ENCODE assay signal across 8 cellular contexts in the genomic region with DNA sequence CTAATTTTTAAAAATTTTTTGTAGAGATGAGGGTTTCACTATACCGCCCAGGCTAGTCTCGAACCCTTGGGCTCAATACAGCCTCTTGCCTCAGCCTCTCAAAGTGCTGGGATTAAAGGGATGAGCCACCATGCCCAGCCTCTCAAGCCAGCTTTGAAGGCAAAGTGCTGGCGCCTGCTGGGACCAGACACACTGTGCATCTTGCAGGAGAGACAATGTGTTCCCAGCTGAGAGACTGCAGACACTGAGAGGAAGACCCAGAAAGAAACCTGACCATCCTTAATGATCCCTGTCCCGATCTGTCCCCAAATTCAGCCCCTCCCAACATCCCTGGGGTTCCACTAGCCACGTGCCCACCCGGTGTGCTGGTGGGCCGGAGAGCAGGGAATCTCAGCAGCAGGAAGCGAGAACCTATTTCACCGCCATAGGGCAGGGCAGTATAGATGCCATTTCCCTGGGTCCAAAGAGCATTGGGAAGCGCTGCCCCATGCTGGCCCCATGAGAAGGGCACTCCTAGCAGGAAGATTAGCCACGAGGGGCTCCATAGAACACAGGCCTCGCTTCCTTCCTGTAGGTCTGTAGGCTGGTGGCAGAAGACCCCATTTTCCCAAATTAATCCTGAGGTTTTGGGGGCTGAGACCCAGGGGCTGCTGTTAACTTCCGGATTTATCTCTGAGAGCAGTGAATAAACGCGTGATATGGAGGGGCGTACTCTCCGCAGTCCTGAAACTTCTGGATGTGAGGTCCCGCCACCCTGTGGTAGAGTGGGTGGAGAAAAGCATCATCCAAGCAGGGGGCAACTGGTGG. TPM values are rescaled to one million over a fixed set of nuclear protein-coding genes. Genes with fewer than 3 reads are reported as not detected.
DNase-seq lines count a peak whose midpoint lies in the region; ATAC-seq, FAIRE-seq and TF ChIP-seq lines count a peak whose summit lies in the region.

No MANE protein-coding gene starts in this region.

- no peak for DNase-seq in activated T-cell treated with anti-CD3 and anti-CD28 coated beads, Interleukin-2, amount 50 U/mL, for 72 hours
- no peak for DNase-seq in activated T-cell treated with anti-CD3 and anti-CD28 coated beads for 4 hours
- peak; percentile 3 for DNase-seq in adipocyte (ENCODE audit: low read depth)
- DNase-seq in HepG2 (ENCODE audit: low spot score), result peak; percentile 71
- DNase-seq in tibial nerve (ENCODE audit: low spot score in 2 of 2), result no peak
- DNase-seq in stimulated activated CD4-positive, alpha-beta T cell treated with anti-CD3 and anti-CD28 coated beads, Interleukin-12 subunit alpha, Interleukin-12 subunit beta, amount 100 ng/mL, for 4 hours, result no peak
- no peak for DNase-seq in NCI-H1436 treated with DMSO at 0.1 percent for 48 hours (lab: John Stamatoyannopoulos, UW)

- ATAC-seq in activated T-cell treated with anti-CD3 and anti-CD28 coated beads, Interleukin-2, amount 50 U/mL, for 72 hours (replicated peaks in 1 of 2), result no peak
- peak; percentile 35 for ATAC-seq in HepG2
- no peak for ATAC-seq in HG02610 (IDR thresholded peaks at IDR 0.05; ENCODE audit: unreplicated experiment)

- no peak for TF ChIP-seq EP300 in HepG2 (IDR thresholded peaks at IDR 0.05; ENCODE audit: low read depth in 2 of 2, low read length in 2 of 2)
- no peak for TF ChIP-seq EP300 in HepG2 (CRISPR knock-in tag; IDR thresholded peaks at IDR 0.05; ENCODE audit: borderline replicate concordance)
- no peak for TF ChIP-seq EP300 in tibial nerve (IDR thresholded peaks at IDR 0.05)

- CTCF ChIA-PET in HepG2 (lab: Yijun Ruan, JAX; ENCODE audit: low intra/inter-chr PET ratio, low total read pairs), result no interaction called here

- peaks cover 4 to 12% of the 10 kb centered on the region in 2 donors for H3K36me3 Mint-ChIP-seq in activated T-cell treated with anti-CD3 and anti-CD28 coated beads, Interleukin-2, amount 50 U/mL, for 72 hours (ENCODE audit: insufficient read depth in 2 of 2)

- H3K9ac ChIP-seq in adipocyte (ENCODE audit: low read length) (peak overlapping the region; percentile 91), HepG2 (ENCODE audit: insufficient read depth, low read depth, low read length) (peak overlapping the region; percentile 96)

- WGBS in HepG2 (ENCODE audit: low lambda C conversion rate), result 82% methylated on average over 3 of the region's 18 CpGs
- WGBS in tibial nerve, 2 donors, result 31% methylated on average over 17 to 18 of the region's 18 CpGs

- peak; percentile 12; the same call in 1 of the 2 replicates for TF ChIP-seq CTCF in HepG2 (CRISPR knock-in tag; IDR thresholded peaks at IDR 0.05)
- no peak for TF ChIP-seq CTCF in tibial nerve (IDR thresholded peaks at IDR 0.05)

- TSS peak; percentile 69 for BruUV-seq in HepG2 (replicated peaks; lab: Mats Ljungman, UMichigan)

- peaks cover 37% of the 10 kb centered on the region for H3K79me2 ChIP-seq in HepG2 (ENCODE audit: insufficient read depth, low read length)

- H3K4me3 ChIP-seq in adipocyte (ENCODE audit: low read length) (peak overlapping the region; percentile 88), HepG2 (replicated peaks in 1 of 3; ENCODE audit: insufficient read depth in 1 of 3, low read depth in 2 of 3, low read length in 3 of 3) (peak overlapping the region; percentile 77 to 89 (median 86)), tibial nerve (peak overlapping the region; percentile 69 to 92 (median 91))

- H3K27ac ChIP-seq in HepG2 (ENCODE audit: extremely low read length, insufficient read depth, low read length) (peak overlapping the region; percentile 95), tibial nerve (peak overlapping the region; percentile 80 to 99 (median 94))

- in situ Hi-C loops in HepG2 (cut with HindIII; ENCODE audit: extremely low pct_ligation_motif_present, low pct_unique_long_range_greater_than_20kb), result no loop called here

- peak overlapping the region; percentile 80 for H3K27ac Mint-ChIP-seq in activated T-cell treated with anti-CD3 and anti-CD28 coated beads, Interleukin-2, amount 50 U/mL, for 72 hours

- H3K36me3 ChIP-seq in adipocyte (ENCODE audit: control insufficient read depth, insufficient read depth, low read length, severe bottlenecking) (peaks cover 30% of the 10 kb centered on the region), HepG2 (replicated peaks in 1 of 2; ENCODE audit: control insufficient read depth in 1 of 2, insufficient read depth in 2 of 2, low read length in 2 of 2) (peaks cover 25 to 36% of the 10 kb centered on the region in 2 experiments), tibial nerve (peaks cover 3 to 36% (median 12%) of the 10 kb centered on the region in 3 donors)

- H3K4me3 Mint-ChIP-seq in activated T-cell treated with anti-CD3 and anti-CD28 coated beads, Interleukin-2, amount 50 U/mL, for 72 hours, result peak overlapping the region; percentile 95

- H3K27me3 ChIP-seq in adipocyte (replicated peaks; ENCODE audit: control insufficient read depth, insufficient read depth, low read length) (no peaks in the 10 kb centered on the region), HepG2 (ENCODE audit: control insufficient read depth in 1 of 2, insufficient read depth in 2 of 2, low read length in 2 of 2) (no peaks in the 10 kb centered on the region; a peak in 1 of 5 replicates), tibial nerve (no peaks in the 10 kb centered on the region)

- H3K4me1 Mint-ChIP-seq in activated T-cell treated with anti-CD3 and anti-CD28 coated beads, Interleukin-2, amount 50 U/mL, for 72 hours (ENCODE audit: low read depth), result peaks cover 44% of the 10 kb centered on the region

- intact Hi-C loops in HepG2 (cut with micrococcal nuclease; ENCODE audit: unreplicated experiment), result loop anchor here (2.0 kb wide), 1 partner anchor 40 kb away; no protein-coding TSS in a partner anchor

- 0 out of 2 replicates have a peak, but pooled peaks have one; percentile 8 for TF ChIP-seq RAD21 in HepG2 (CRISPR knock-in tag; IDR thresholded peaks at IDR 0.05)

- no peaks in the 10 kb centered on the region for H3K9me3 ChIP-seq in adipocyte (ENCODE audit: control insufficient read depth, low read length)
- no peaks in the 10 kb centered on the region for H3K9me3 ChIP-seq in HepG2 (ENCODE audit: low read length)
- no peaks in the 10 kb centered on the region for H3K9me3 ChIP-seq in tibial nerve

- H2AFZ ChIP-seq in HepG2 (ENCODE audit: low read length), result no peak overlapping the region

- peaks cover 11% of the 10 kb centered on the region for H3K4me1 ChIP-seq in adipocyte (ENCODE audit: control insufficient read depth, insufficient read depth, low read length)
- H3K4me1 ChIP-seq in HepG2 (ENCODE audit: insufficient read depth, low read length), result peaks cover 29% of the 10 kb centered on the region
- peaks cover 0 to 32% (median 13%) of the 10 kb centered on the region in 4 donors for H3K4me1 ChIP-seq in tibial nerve

- H3K9me3 Mint-ChIP-seq in activated T-cell treated with anti-CD3 and anti-CD28 coated beads, Interleukin-2, amount 50 U/mL, for 72 hours, result no peaks in the 10 kb centered on the region

- H4K20me1 ChIP-seq in HepG2 (ENCODE audit: insufficient read depth, low read length), result peaks cover 15% of the 10 kb centered on the region; the same call in 1 of the 2 replicates

- no peaks in the 10 kb centered on the region for H3K27me3 Mint-ChIP-seq in activated T-cell treated with anti-CD3 and anti-CD28 coated beads, Interleukin-2, amount 50 U/mL, for 72 hours (ENCODE audit: low read depth)

- H3K4me2 ChIP-seq in HepG2 (ENCODE audit: low read depth, low read length), result peak overlapping the region; percentile 81

- TF ChIP-seq POLR2A in HepG2 (IDR thresholded peaks at IDR 0.05; ENCODE audit: insufficient read depth in 1 of 2, low read depth in 2 of 2, low read length in 2 of 2), result peak; percentile 44 to 79; a peak in 3 of 4 replicates
- no peak for TF ChIP-seq POLR2A in tibial nerve (IDR thresholded peaks at IDR 0.05)

- POLR2A ChIA-PET in HepG2 (lab: Yijun Ruan, JAX), result interaction anchor here (0.7 to 6.9 kb wide), 14 partner anchors 8 to 81 kb away, joined by 3 to 79 read pairs (median 8); partner anchors contain the start of genes FDX2, ICAM1, ICAM4 and ICAM5

- no peak for FAIRE-seq in HepG2 (lab: Jason Lieb, UNC)

RNA-seq across cellular contexts. Expression of gene RAVER1, which starts 1.0 kb away (rescaled TPM):
- total RNA-seq in activated T-cell treated with anti-CD3 and anti-CD28 coated beads, Interleukin-2, amount 50 U/mL, for 72 hours, result 10 to 100 TPM; 60.2 to 68.3 TPM
- 7.9 and 17.7 TPM in 2 replicates for total RNA-seq in HepG2 (2016; rRNA removed; fragmentation: Illumina TruSeq; extraction: Trizol)
- 1.7 and 2.4 TPM in 2 replicates for total RNA-seq in HepG2 (2016; cell fraction: cytosol; rRNA removed; fragmentation: Illumina TruSeq; extraction: Trizol; ENCODE audit: low read depth)
- 9.0 and 15.8 TPM in 2 replicates for total RNA-seq in HepG2 (2016; cell fraction: insoluble cytoplasmic fraction; rRNA removed; fragmentation: Illumina TruSeq; extraction: Trizol)
- total RNA-seq in HepG2 (2016; cell fraction: membrane; rRNA removed; fragmentation: Illumina TruSeq; extraction: Trizol), result 6.6 and 7.1 TPM in 2 replicates
- total RNA-seq in HepG2 (2016; cell fraction: nucleus; rRNA removed; fragmentation: Illumina TruSeq; extraction: Trizol), result 16.3 and 16.5 TPM in 2 replicates
- 3.6 and 4.4 TPM in 2 replicates for polyA plus RNA-seq in HepG2 (2011; rRNA removed)
- polyA plus RNA-seq in HepG2 (2011; cell fraction: cytosol; rRNA removed), result 1.7 and 2.5 TPM in 2 replicates
- 34.1 and 48.6 TPM in 2 replicates for polyA plus RNA-seq in HepG2 (2011; cell fraction: nucleus; rRNA removed)
- 12.1 and 12.9 TPM in 2 replicates for polyA plus RNA-seq in HepG2 (2012)
- polyA plus RNA-seq in HepG2 (2016; cell fraction: cytosol; fragmentation: Illumina TruSeq; extraction: Trizol; ENCODE audit: low read depth), result 1.3 and 2.1 TPM in 2 replicates
- polyA plus RNA-seq in HepG2 (2016; cell fraction: insoluble cytoplasmic fraction; fragmentation: Illumina TruSeq; extraction: Trizol; ENCODE audit: low read depth), result 26.5 and 42.8 TPM in 2 replicates
- 5.1 and 6.9 TPM in 2 replicates for polyA plus RNA-seq in HepG2 (2016; cell fraction: membrane; fragmentation: Illumina TruSeq; extraction: Trizol; ENCODE audit: low read depth)
- 40.7 and 45.3 TPM in 2 replicates for polyA plus RNA-seq in HepG2 (2016; cell fraction: nucleus; fragmentation: Illumina TruSeq; extraction: Trizol; ENCODE audit: insufficient read depth, low read depth)
- 7.6 and 34.8 TPM in 2 replicates for polyA minus RNA-seq in HepG2 (2011; rRNA and poly(A)+ RNA removed; ENCODE audit: low replicate concordance)
- 17.3 and 17.5 TPM in 2 replicates for polyA minus RNA-seq in HepG2 (2011; cell fraction: cytosol; rRNA and poly(A)+ RNA removed)
- 10.9 and 15.5 TPM in 2 replicates for polyA minus RNA-seq in HepG2 (2011; cell fraction: nucleus; rRNA and poly(A)+ RNA removed)
- 10 to 100 TPM; 22.2 to 34.2 (median 24.3) TPM for total RNA-seq in tibial nerve

RNA-seq across cellular contexts. Expression of gene ICAM3, which starts 7.1 kb away (rescaled TPM):
- 100 to 1,000 TPM; 163 to 183 TPM for total RNA-seq in activated T-cell treated with anti-CD3 and anti-CD28 coated beads, Interleukin-2, amount 50 U/mL, for 72 hours
- 21.0 and 25.1 TPM in 2 replicates for total RNA-seq in HepG2 (2016; rRNA removed; fragmentation: Illumina TruSeq; extraction: Trizol)
- total RNA-seq in HepG2 (2016; cell fraction: cytosol; rRNA removed; fragmentation: Illumina TruSeq; extraction: Trizol; ENCODE audit: low read depth), result 30.5 and 37.9 TPM in 2 replicates
- 19.7 and 23.7 TPM in 2 replicates for total RNA-seq in HepG2 (2016; cell fraction: insoluble cytoplasmic fraction; rRNA removed; fragmentation: Illumina TruSeq; extraction: Trizol)
- total RNA-seq in HepG2 (2016; cell fraction: membrane; rRNA removed; fragmentation: Illumina TruSeq; extraction: Trizol), result 35.4 and 39.7 TPM in 2 replicates
- 6.5 and 9.1 TPM in 2 replicates for total RNA-seq in HepG2 (2016; cell fraction: nucleus; rRNA removed; fragmentation: Illumina TruSeq; extraction: Trizol)
- 14.1 and 16.3 TPM in 2 replicates for polyA plus RNA-seq in HepG2 (2011; rRNA removed)
- polyA plus RNA-seq in HepG2 (2011; cell fraction: cytosol; rRNA removed), result 14.0 and 19.9 TPM in 2 replicates
- 9.0 and 12.6 TPM in 2 replicates for polyA plus RNA-seq in HepG2 (2011; cell fraction: nucleus; rRNA removed)
- polyA plus RNA-seq in HepG2 (2012), result 7.0 and 10.0 TPM in 2 replicates
- polyA plus RNA-seq in HepG2 (2016; cell fraction: cytosol; fragmentation: Illumina TruSeq; extraction: Trizol; ENCODE audit: low read depth), result 38.1 and 51.4 TPM in 2 replicates
- polyA plus RNA-seq in HepG2 (2016; cell fraction: insoluble cytoplasmic fraction; fragmentation: Illumina TruSeq; extraction: Trizol; ENCODE audit: low read depth), result 25.7 and 28.4 TPM in 2 replicates
- 38.5 and 41.1 TPM in 2 replicates for polyA plus RNA-seq in HepG2 (2016; cell fraction: membrane; fragmentation: Illumina TruSeq; extraction: Trizol; ENCODE audit: low read depth)
- polyA plus RNA-seq in HepG2 (2016; cell fraction: nucleus; fragmentation: Illumina TruSeq; extraction: Trizol; ENCODE audit: insufficient read depth, low read depth), result 16.9 and 17.0 TPM in 2 replicates
- 16.1 and 18.5 TPM in 2 replicates for polyA minus RNA-seq in HepG2 (2011; rRNA and poly(A)+ RNA removed; ENCODE audit: low replicate concordance)
- polyA minus RNA-seq in HepG2 (2011; cell fraction: cytosol; rRNA and poly(A)+ RNA removed), result 6.1 and 8.2 TPM in 2 replicates
- polyA minus RNA-seq in HepG2 (2011; cell fraction: nucleus; rRNA and poly(A)+ RNA removed), result 2.4 and 3.5 TPM in 2 replicates
- total RNA-seq in tibial nerve, result 1 to 10 TPM; 3.1 to 9.8 (median 3.3) TPM

RNA-seq across cellular contexts. Expression of gene FDX2, which starts 16.5 kb away (rescaled TPM):
- total RNA-seq in activated T-cell treated with anti-CD3 and anti-CD28 coated beads, Interleukin-2, amount 50 U/mL, for 72 hours, result 10 to 100 TPM; 13.0 to 16.3 TPM
- 21.0 and 22.6 TPM in 2 replicates for total RNA-seq in HepG2 (2016; rRNA removed; fragmentation: Illumina TruSeq; extraction: Trizol)
- total RNA-seq in HepG2 (2016; cell fraction: cytosol; rRNA removed; fragmentation: Illumina TruSeq; extraction: Trizol; ENCODE audit: low read depth), result 19.4 and 21.0 TPM in 2 replicates
- 19.6 and 21.9 TPM in 2 replicates for total RNA-seq in HepG2 (2016; cell fraction: insoluble cytoplasmic fraction; rRNA removed; fragmentation: Illumina TruSeq; extraction: Trizol)
- total RNA-seq in HepG2 (2016; cell fraction: membrane; rRNA removed; fragmentation: Illumina TruSeq; extraction: Trizol), result 26.6 and 29.0 TPM in 2 replicates
- total RNA-seq in HepG2 (2016; cell fraction: nucleus; rRNA removed; fragmentation: Illumina TruSeq; extraction: Trizol), result 10.0 and 11.9 TPM in 2 replicates
- polyA plus RNA-seq in HepG2 (2011; rRNA removed), result 24.7 and 27.8 TPM in 2 replicates
- 16.9 and 23.1 TPM in 2 replicates for polyA plus RNA-seq in HepG2 (2011; cell fraction: cytosol; rRNA removed)
- 41.9 and 53.1 TPM in 2 replicates for polyA plus RNA-seq in HepG2 (2011; cell fraction: nucleus; rRNA removed)
- polyA plus RNA-seq in HepG2 (2012), result 9.2 and 16.3 TPM in 2 replicates
- polyA plus RNA-seq in HepG2 (2016; cell fraction: cytosol; fragmentation: Illumina TruSeq; extraction: Trizol; ENCODE audit: low read depth), result 23.2 and 31.5 TPM in 2 replicates
- polyA plus RNA-seq in HepG2 (2016; cell fraction: insoluble cytoplasmic fraction; fragmentation: Illumina TruSeq; extraction: Trizol; ENCODE audit: low read depth), result 24.7 and 26.8 TPM in 2 replicates
- polyA plus RNA-seq in HepG2 (2016; cell fraction: membrane; fragmentation: Illumina TruSeq; extraction: Trizol; ENCODE audit: low read depth), result 26.3 and 32.9 TPM in 2 replicates
- 34.9 and 35.0 TPM in 2 replicates for polyA plus RNA-seq in HepG2 (2016; cell fraction: nucleus; fragmentation: Illumina TruSeq; extraction: Trizol; ENCODE audit: insufficient read depth, low read depth)
- 15.1 and 48.5 TPM in 2 replicates for polyA minus RNA-seq in HepG2 (2011; rRNA and poly(A)+ RNA removed; ENCODE audit: low replicate concordance)
- 2.3 and 2.8 TPM in 2 replicates for polyA minus RNA-seq in HepG2 (2011; cell fraction: cytosol; rRNA and poly(A)+ RNA removed)
- polyA minus RNA-seq in HepG2 (2011; cell fraction: nucleus; rRNA and poly(A)+ RNA removed), result 6.7 and 6.8 TPM in 2 replicates
- total RNA-seq in tibial nerve, result 10 to 100 TPM; 10.0 to 29.1 (median 18.2) TPM

RNA-seq across cellular contexts. Expression of gene ZGLP1, which starts 22.7 kb away (rescaled TPM):
- total RNA-seq in activated T-cell treated with anti-CD3 and anti-CD28 coated beads, Interleukin-2, amount 50 U/mL, for 72 hours, result 1 to 10 TPM; 5.9 TPM
- total RNA-seq in HepG2 (2016; rRNA removed; fragmentation: Illumina TruSeq; extraction: Trizol) (0.56 and 2.4 TPM in 2 replicates), tibial nerve (1 to 10 TPM; 2.9 to 4.5 (median 3.5) TPM)
- total RNA-seq in HepG2 (2016; cell fraction: cytosol; rRNA removed; fragmentation: Illumina TruSeq; extraction: Trizol; ENCODE audit: low read depth), result 1.5 and 2.6 TPM in 2 replicates
- 0.52 and 2.8 TPM in 2 replicates for total RNA-seq in HepG2 (2016; cell fraction: insoluble cytoplasmic fraction; rRNA removed; fragmentation: Illumina TruSeq; extraction: Trizol)
- 1.8 TPM in 2 replicates for total RNA-seq in HepG2 (2016; cell fraction: membrane; rRNA removed; fragmentation: Illumina TruSeq; extraction: Trizol)
- total RNA-seq in HepG2 (2016; cell fraction: nucleus; rRNA removed; fragmentation: Illumina TruSeq; extraction: Trizol), result 3.4 and 4.8 TPM in 2 replicates
- 3.0 and 4.7 TPM in 2 replicates for polyA plus RNA-seq in HepG2 (2011; rRNA removed)
- polyA plus RNA-seq in HepG2 (2011; cell fraction: cytosol; rRNA removed), result 0.46 and 1.3 TPM in 2 replicates
- 20.3 and 24.6 TPM in 2 replicates for polyA plus RNA-seq in HepG2 (2011; cell fraction: nucleus; rRNA removed)
- polyA plus RNA-seq in HepG2 (2012), result 2.1 and 3.9 TPM in 2 replicates
- 1.4 and 1.9 TPM in 2 replicates for polyA plus RNA-seq in HepG2 (2016; cell fraction: cytosol; fragmentation: Illumina TruSeq; extraction: Trizol; ENCODE audit: low read depth)
- polyA plus RNA-seq in HepG2 (2016; cell fraction: insoluble cytoplasmic fraction; fragmentation: Illumina TruSeq; extraction: Trizol; ENCODE audit: low read depth), result 0.72 and 0.99 TPM in 2 replicates
- polyA plus RNA-seq in HepG2 (2016; cell fraction: membrane; fragmentation: Illumina TruSeq; extraction: Trizol; ENCODE audit: low read depth), result 1.6 and 1.8 TPM in 2 replicates
- polyA plus RNA-seq in HepG2 (2016; cell fraction: nucleus; fragmentation: Illumina TruSeq; extraction: Trizol; ENCODE audit: insufficient read depth, low read depth), result 17.4 and 18.0 TPM in 2 replicates
- polyA minus RNA-seq in HepG2 (2011; rRNA and poly(A)+ RNA removed; ENCODE audit: low replicate concordance), result 0.18 and 0.28 TPM in 2 replicates
- not detected in 2 replicates for polyA minus RNA-seq in HepG2 (2011; cell fraction: cytosol; rRNA and poly(A)+ RNA removed)
- 1.0 and 1.9 TPM in 2 replicates for polyA minus RNA-seq in HepG2 (2011; cell fraction: nucleus; rRNA and poly(A)+ RNA removed)

RNA-seq across cellular contexts. Expression of gene ICAM5, which starts 42.6 kb away (rescaled TPM):
- total RNA-seq in activated T-cell treated with anti-CD3 and anti-CD28 coated beads, Interleukin-2, amount 50 U/mL, for 72 hours, result 1 to 10 TPM; 3.1 to 3.8 TPM
- total RNA-seq in HepG2 (2016; rRNA removed; fragmentation: Illumina TruSeq; extraction: Trizol), result 0.46 TPM in 1 of 2 replicates, not detected in the other
- 0.26 TPM in 1 of 2 replicates, not detected in the other for total RNA-seq in HepG2 (2016; cell fraction: cytosol; rRNA removed; fragmentation: Illumina TruSeq; extraction: Trizol; ENCODE audit: low read depth)
- 0.22 and 0.35 TPM in 2 replicates for total RNA-seq in HepG2 (2016; cell fraction: insoluble cytoplasmic fraction; rRNA removed; fragmentation: Illumina TruSeq; extraction: Trizol)
- total RNA-seq in HepG2 (2016; cell fraction: membrane; rRNA removed; fragmentation: Illumina TruSeq; extraction: Trizol), result 0.09 TPM in 1 of 2 replicates, not detected in the other
- 0.44 and 0.56 TPM in 2 replicates for total RNA-seq in HepG2 (2016; cell fraction: nucleus; rRNA removed; fragmentation: Illumina TruSeq; extraction: Trizol)
- 1.6 and 1.9 TPM in 2 replicates for polyA plus RNA-seq in HepG2 (2011; rRNA removed)
- 0.49 and 1.0 TPM in 2 replicates for polyA plus RNA-seq in HepG2 (2011; cell fraction: cytosol; rRNA removed)
- polyA plus RNA-seq in HepG2 (2011; cell fraction: nucleus; rRNA removed), result 29.1 and 52.4 TPM in 2 replicates
- 1.6 and 1.8 TPM in 2 replicates for polyA plus RNA-seq in HepG2 (2012)
- polyA plus RNA-seq in HepG2 (2016; cell fraction: cytosol; fragmentation: Illumina TruSeq; extraction: Trizol; ENCODE audit: low read depth), result not detected in 2 replicates
- polyA plus RNA-seq in HepG2 (2016; cell fraction: insoluble cytoplasmic fraction; fragmentation: Illumina TruSeq; extraction: Trizol; ENCODE audit: low read depth), result 0.11 TPM in 1 of 2 replicates, not detected in the other
- polyA plus RNA-seq in HepG2 (2016; cell fraction: membrane; fragmentation: Illumina TruSeq; extraction: Trizol; ENCODE audit: low read depth), result not detected in 2 replicates
- polyA plus RNA-seq in HepG2 (2016; cell fraction: nucleus; fragmentation: Illumina TruSeq; extraction: Trizol; ENCODE audit: insufficient read depth, low read depth), result 1.4 and 2.3 TPM in 2 replicates
- 1.5 and 4.0 TPM in 2 replicates for polyA minus RNA-seq in HepG2 (2011; rRNA and poly(A)+ RNA removed; ENCODE audit: low replicate concordance)
- polyA minus RNA-seq in HepG2 (2011; cell fraction: cytosol; rRNA and poly(A)+ RNA removed), result 0.49 and 0.97 TPM in 2 replicates
- polyA minus RNA-seq in HepG2 (2011; cell fraction: nucleus; rRNA and poly(A)+ RNA removed), result 1.7 and 3.1 TPM in 2 replicates
- 1 to 10 TPM in 2 of 4 donors, under 1 TPM in 2; 0.21 to 2.7 (median 0.93) TPM for total RNA-seq in tibial nerve

Comparison
In these comparisons a context has a peak if more than half of its experiments do, and no peak if none do; other contexts are left out.
1. DNase-seq: peak in adipocyte (single experiment) and HepG2 (single experiment); none in activated T-cell treated with anti-CD3 and anti-CD28 coated beads, Interleukin-2, amount 50 U/mL, for 72 hours (0 of 2), activated T-cell treated with anti-CD3 and anti-CD28 coated beads for 4 hours (single experiment), tibial nerve (0 of 2), stimulated activated CD4-positive, alpha-beta T cell treated with anti-CD3 and anti-CD28 coated beads, Interleukin-12 subunit alpha, Interleukin-12 subunit beta, amount 100 ng/mL, for 4 hours (single experiment) and NCI-H1436 treated with DMSO at 0.1 percent for 48 hours (single experiment).
2. POLR2A ChIP-seq: peak in HepG2 (2 of 2); none in tibial nerve (0 of 2).
3. Peak in every context shown above with its lines, with median percentiles within 50 percentile points of each other: H3K4me3 ChIP-seq.